Comparison of ENCODE assay signal across 9 cellular contexts in the genomic region with DNA sequence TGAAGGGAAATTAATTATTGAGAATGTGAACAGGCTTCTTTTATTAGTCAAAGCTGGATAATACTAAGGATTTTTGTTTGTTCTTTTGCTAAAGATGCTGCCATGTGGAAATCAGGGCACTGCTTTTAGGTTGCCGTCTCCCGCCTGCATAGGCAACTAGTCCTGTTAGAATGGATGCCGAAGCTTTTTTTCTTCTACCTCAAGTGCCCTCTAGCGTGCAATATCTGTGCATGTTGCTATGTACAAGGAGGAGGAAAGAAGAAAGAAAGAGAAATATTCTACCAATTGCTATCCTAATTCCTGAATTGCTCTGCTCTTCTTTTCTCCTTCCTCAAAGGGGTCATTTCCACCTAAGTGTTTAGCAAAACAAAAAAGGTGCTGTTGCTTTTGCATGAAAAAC. TPM values are rescaled to one million over a fixed set of nuclear protein-coding genes. Genes with fewer than 3 reads are reported as not detected.
DNase-seq lines count a peak whose midpoint lies in the region; ATAC-seq and TF ChIP-seq lines count a peak whose summit lies in the region.
"Had no signal": no experiment of that assay in that cellular context is flagged by ENCODE, and none has a peak within 500 bp of the region (broad histone marks: within the 10 kb centered on the region; RNA-seq: fewer than 3 reads in every experiment).

No MANE protein-coding gene starts in this region.

- no peaks in the 10 kb centered on the region for H3K4me1 ChIP-seq in gastrocnemius medialis

- H3K9me3 ChIP-seq in gastrocnemius medialis = no peaks in the 10 kb centered on the region

- peaks cover 0 to 5% (median 3%) of the 10 kb centered on the region in 3 donors for H3K27me3 ChIP-seq in gastrocnemius medialis

- H3K27ac Mint-ChIP-seq in nephron = no peak overlapping the region

- DNase-seq in ELF-1 (ENCODE audit: low read depth, low spot score) (peak; percentile 22), M059J (ENCODE audit: low read depth) (peak; percentile 54), astrocyte of the hippocampus (ENCODE audit: low read depth, low spot score) (peak; percentile 78), gastrocnemius medialis (no peak), COLO668 (lab: John Stamatoyannopoulos, UW; ENCODE audit: unreplicated experiment) (no peak)

- TF ChIP-seq CTCF in nephron (IDR thresholded peaks at IDR 0.05; ENCODE audit: unreplicated experiment in 3 of 3) (peak; percentile 65 to 75 (median 74)), gastrocnemius medialis (IDR thresholded peaks at IDR 0.05 in 4 of 5, conservative IDR thresholded peaks at IDR 0.05 in 1 of 5) (no peak)

- H3K4me3 ChIP-seq in gastrocnemius medialis = no peak overlapping the region

- no peaks in the 10 kb centered on the region for H3K9me3 Mint-ChIP-seq in nephron

- ATAC-seq in GM18870 (IDR thresholded peaks at IDR 0.05; ENCODE audit: unreplicated experiment) (no peak), HG02610 (IDR thresholded peaks at IDR 0.05; ENCODE audit: unreplicated experiment) (no peak), gastrocnemius medialis (no peak)

- TF ChIP-seq POLR2A in gastrocnemius medialis (IDR thresholded peaks at IDR 0.05) = no peak

- no peak overlapping the region for H3K4me3 Mint-ChIP-seq in nephron

- H3K27ac ChIP-seq in gastrocnemius medialis = no peak overlapping the region

- H3K27me3 Mint-ChIP-seq in nephron (ENCODE audit: low read depth) = peaks cover 48% of the 10 kb centered on the region

- in situ Hi-C loops in gastrocnemius medialis (cut with MboI; ENCODE audit: low sequenced_read_pairs in 4 of 4) = no loop called here

- H3K36me3 Mint-ChIP-seq in nephron (ENCODE audit: low read depth) = no peaks in the 10 kb centered on the region

- intact Hi-C loops in gastrocnemius medialis (cut with DNase I; ENCODE audit: low total_unique reads) = no loop called here

- peaks cover 5% of the 10 kb centered on the region for H3K4me1 Mint-ChIP-seq in nephron

- no peaks in the 10 kb centered on the region for H3K36me3 ChIP-seq in gastrocnemius medialis

RNA-seq across cellular contexts. Expression of a gene that starts 5.2 kb away (rescaled TPM):
- 0.59 and 1.7 TPM in 2 replicates for total RNA-seq in M059J (2014; rRNA removed; shearing (Covaris generic))
- total RNA-seq in gastrocnemius medialis = under 1 TPM in 3 of 4 donors, not detected in 1; 0.04 to 0.20 (median 0.17) TPM
- total RNA-seq: pulmonary artery endothelial cell had no signal

Comparison
In these comparisons a context has a peak if more than half of its experiments do, and no peak if none do; other contexts are left out.
1. DNase-seq: peak in ELF-1 (single experiment), M059J (single experiment) and astrocyte of the hippocampus (single experiment); none in gastrocnemius medialis (0 of 2) and COLO668 (single experiment).
2. CTCF ChIP-seq: peak in nephron (3 of 3); none in gastrocnemius medialis (0 of 5).